In the genomic region with DNA sequence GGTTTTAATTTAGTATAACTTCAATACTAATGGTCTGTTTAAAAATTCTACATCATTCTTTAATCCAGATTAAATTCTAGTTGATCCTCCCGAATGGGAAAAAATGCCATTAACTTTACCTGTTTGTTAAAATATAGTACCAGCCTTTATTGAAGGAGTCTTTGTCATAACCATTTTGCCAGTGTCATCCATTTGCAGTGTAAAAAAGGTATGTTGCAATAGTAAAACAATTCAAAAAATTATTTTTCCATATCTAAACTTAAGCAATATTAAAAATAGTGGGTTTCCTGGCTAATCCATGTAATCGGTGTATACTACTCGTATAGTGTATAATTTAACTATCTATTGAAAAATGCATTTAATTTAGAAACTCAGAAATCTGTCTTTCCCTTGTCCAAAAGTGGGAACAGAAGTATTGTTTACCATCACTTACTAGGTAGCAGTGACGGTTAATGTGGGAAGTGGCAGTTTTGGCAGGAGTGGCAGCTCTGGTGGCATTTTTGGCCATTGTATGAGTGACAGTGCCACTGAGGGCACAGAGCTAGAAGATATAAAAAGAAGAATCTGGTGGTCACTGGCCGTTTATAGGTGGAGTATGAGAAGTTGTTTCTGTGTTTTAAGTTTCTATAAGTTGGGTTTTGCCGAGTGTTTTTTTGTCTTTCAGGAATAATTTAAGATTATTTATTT, we compare ENCODE assay signal across 9 cellular contexts. TPM values are rescaled to one million over a fixed set of nuclear protein-coding genes. Genes with fewer than 3 reads are reported as not detected.
DNase-seq lines count a peak whose midpoint lies in the region; ATAC-seq and TF ChIP-seq lines count a peak whose summit lies in the region.
"Had no signal": no experiment of that assay in that cellular context is flagged by ENCODE, and none has a peak within 500 bp of the region (broad histone marks: within the 10 kb centered on the region; RNA-seq: fewer than 3 reads in every experiment).

No MANE protein-coding gene starts in this region.

- H3K4me3 ChIP-seq in WI38 (ENCODE audit: low read depth, low read length) (peak overlapping the region; percentile 91), foreskin fibroblast (ENCODE audit: low read depth in 1 of 2, low read length in 2 of 2) (peak overlapping the region; percentile 87 to 89), suprapubic skin (peak overlapping the region; percentile 94), WERI-Rb-1 (ENCODE audit: low read depth, low read length) (no peak overlapping the region)

- TF ChIP-seq CTCF in WI38 (IDR thresholded peaks at IDR 0.05; ENCODE audit: low read depth, low read length) (no peak), foreskin fibroblast (IDR thresholded peaks at IDR 0.05; ENCODE audit: low read depth, low read length) (no peak), suprapubic skin (IDR thresholded peaks at IDR 0.05) (no peak), WERI-Rb-1 (IDR thresholded peaks at IDR 0.05; ENCODE audit: low read depth, low read length) (no peak)

- H3K36me3 Mint-ChIP-seq in activated T-cell treated with anti-CD3 and anti-CD28 coated beads, Interleukin-2, amount 50 U/mL, for 4 hours (ENCODE audit: insufficient read depth) = peaks cover 3% of the 10 kb centered on the region

- TF ChIP-seq EP300 in suprapubic skin (IDR thresholded peaks at IDR 0.05) = no peak

- H3K36me3 ChIP-seq in suprapubic skin = no peaks in the 10 kb centered on the region
- H3K36me3 ChIP-seq in WERI-Rb-1 = peaks cover 3% of the 10 kb centered on the region; the same call in 1 of the 2 replicates

- peaks cover 62% of the 10 kb centered on the region for H3K4me1 ChIP-seq in suprapubic skin

- no peak for TF ChIP-seq POLR2A in suprapubic skin (IDR thresholded peaks at IDR 0.05)

- no peak for DNase-seq in activated T-cell treated with anti-CD3 and anti-CD28 coated beads, Interleukin-2, amount 50 U/mL, for 4 hours
- DNase-seq in activated T-cell treated with anti-CD3 and anti-CD28 coated beads, Interleukin-2, amount 50 U/mL, for 48 hours = no peak
- DNase-seq in foreskin fibroblast = no peak
- no peak for DNase-seq in suprapubic skin (ENCODE audit: low spot score in 2 of 2)
- DNase-seq in WERI-Rb-1 = no peak
- DNase-seq in SIG-M5 (lab: John Stamatoyannopoulos, UW) = no peak
- DNase-seq: SHP77 treated with DMSO at 0.1 percent for 48 hours had no signal

- no peaks in the 10 kb centered on the region for H3K27me3 ChIP-seq in suprapubic skin
- no peaks in the 10 kb centered on the region for H3K27me3 ChIP-seq in WERI-Rb-1 (ENCODE audit: insufficient read depth, low read depth, severe bottlenecking)

- 53% methylated on average over 6 of the region's 6 CpGs for WGBS in suprapubic skin

- H3K4me1 Mint-ChIP-seq in activated T-cell treated with anti-CD3 and anti-CD28 coated beads, Interleukin-2, amount 50 U/mL, for 4 hours (ENCODE audit: low read depth) = peaks cover 49% of the 10 kb centered on the region

- H3K27ac ChIP-seq in suprapubic skin (no peak overlapping the region), WERI-Rb-1 (no peak overlapping the region)

- H3K27me3 Mint-ChIP-seq in activated T-cell treated with anti-CD3 and anti-CD28 coated beads, Interleukin-2, amount 50 U/mL, for 4 hours (ENCODE audit: low read depth) = no peaks in the 10 kb centered on the region

- H3K9me3 ChIP-seq in suprapubic skin = no peaks in the 10 kb centered on the region
- H3K9me3 ChIP-seq in WERI-Rb-1 (ENCODE audit: severe bottlenecking) = no peaks in the 10 kb centered on the region

- no peak for ATAC-seq in activated T-cell treated with anti-CD3 and anti-CD28 coated beads, Interleukin-2, amount 50 U/mL, for 4 hours
- ATAC-seq in GM19023 (IDR thresholded peaks at IDR 0.05; ENCODE audit: unreplicated experiment) = no peak

- H3K4me3 Mint-ChIP-seq in activated T-cell treated with anti-CD3 and anti-CD28 coated beads, Interleukin-2, amount 50 U/mL, for 4 hours = peak overlapping the region; percentile 96

- H3K9me3 Mint-ChIP-seq in activated T-cell treated with anti-CD3 and anti-CD28 coated beads, Interleukin-2, amount 50 U/mL, for 4 hours = no peaks in the 10 kb centered on the region

RNA-seq across cellular contexts. Expression of gene AP3S1, which starts 1.9 kb away (rescaled TPM):
- total RNA-seq in activated T-cell treated with anti-CD3 and anti-CD28 coated beads, Interleukin-2, amount 50 U/mL, for 4 hours = 10 to 100 TPM; 42.0 to 53.0 (median 48.5) TPM
- 100 to 1,000 TPM in 2 of 4 donors, 10 to 100 TPM in 2; 34.9 to 115 (median 70.3) TPM for total RNA-seq in suprapubic skin

RNA-seq across cellular contexts. Expression of gene ATG12, which starts 2.2 kb away (rescaled TPM):
- total RNA-seq in activated T-cell treated with anti-CD3 and anti-CD28 coated beads, Interleukin-2, amount 50 U/mL, for 4 hours = 10 to 100 TPM; 36.0 to 46.4 (median 41.4) TPM
- total RNA-seq in suprapubic skin = 10 to 100 TPM; 22.8 to 52.5 (median 24.7) TPM

RNA-seq across cellular contexts. Expression of gene CDO1, which starts 27.1 kb away (rescaled TPM):
- total RNA-seq in activated T-cell treated with anti-CD3 and anti-CD28 coated beads, Interleukin-2, amount 50 U/mL, for 4 hours = under 1 TPM in 2 of 3 donors, not detected in 1; 0.26 to 0.28 TPM
- 1 to 10 TPM; 2.6 to 6.0 (median 4.4) TPM for total RNA-seq in suprapubic skin
